ENCODE assay signal across 21 cellular contexts in the genomic region with DNA sequence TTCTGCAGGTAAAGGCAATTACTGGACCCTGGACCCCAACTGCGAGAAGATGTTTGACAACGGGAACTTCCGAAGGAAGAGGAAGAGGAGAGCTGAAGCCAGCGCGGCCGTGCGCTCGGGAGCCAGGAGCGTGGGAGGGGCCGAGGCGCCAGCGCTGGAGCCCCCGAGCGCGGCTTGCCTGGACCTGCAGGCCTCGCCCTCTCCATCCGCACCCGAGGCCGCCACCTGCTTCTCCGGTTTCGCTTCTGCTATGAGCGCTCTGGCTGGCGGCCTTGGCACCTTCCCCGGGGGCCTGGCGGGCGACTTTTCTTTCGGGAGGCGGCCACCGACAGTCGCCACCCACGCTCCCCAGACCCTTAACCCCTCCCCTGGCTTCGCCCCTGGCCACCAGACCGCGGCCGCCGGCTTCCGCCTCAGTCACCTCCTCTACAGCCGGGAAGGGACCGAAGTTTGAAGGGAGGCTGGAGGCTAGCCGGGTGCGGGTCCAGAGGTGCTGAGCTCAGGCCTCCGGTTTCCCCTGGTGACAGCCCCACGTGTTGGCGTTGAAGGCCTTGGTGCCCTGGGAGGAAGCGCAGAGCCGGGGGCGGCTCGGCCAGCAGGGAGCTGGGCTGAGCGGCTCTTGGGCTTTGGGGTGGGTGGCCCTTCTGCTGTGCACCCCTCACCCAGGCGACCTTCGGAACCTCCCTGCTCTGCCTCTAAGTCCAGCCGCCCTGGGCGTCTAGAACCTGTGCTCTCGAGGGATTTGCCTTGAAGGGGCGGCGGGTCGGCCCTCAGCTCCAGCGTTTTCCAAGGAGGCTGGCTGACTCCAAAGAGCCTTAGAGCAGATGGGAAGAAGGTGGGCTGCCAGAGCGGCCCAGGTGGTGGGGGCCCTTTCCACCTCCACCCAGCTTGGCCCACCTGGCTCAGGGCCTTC. TPM values are rescaled to one million over a fixed set of nuclear protein-coding genes. Genes with fewer than 3 reads are reported as not detected.
A peak's percentile ranks its signal among the peaks of the same experiment; 100 is the strongest.
DNase-seq lines count a peak whose midpoint lies in the region; ATAC-seq and TF ChIP-seq lines count a peak whose summit lies in the region.
"Had no signal": no experiment of that assay in that cellular context is flagged by ENCODE, and none has a peak within 500 bp of the region (broad histone marks: within the 10 kb centered on the region; RNA-seq: fewer than 3 reads in every experiment).

No MANE protein-coding gene starts in this region.

- H3K27ac Mint-ChIP-seq in GM23338 = no peak overlapping the region
- no peak overlapping the region for H3K27ac Mint-ChIP-seq in endodermal cell
- no peak overlapping the region for H3K27ac Mint-ChIP-seq in nephron progenitor cell
- no peak overlapping the region for H3K27ac Mint-ChIP-seq in stimulated activated naive CD8-positive, alpha-beta T cell treated with anti-CD3 and anti-CD28 coated beads, Interleukin-15, amount 100 ng/mL, for 72 hours
- H3K27ac Mint-ChIP-seq: effector memory CD8-positive, alpha-beta T cell; T-helper 17 cell had no signal

- H3K9me3 Mint-ChIP-seq in GM23338 (no peaks in the 10 kb centered on the region), endodermal cell (no peaks in the 10 kb centered on the region), nephron progenitor cell (no peaks in the 10 kb centered on the region)
- H3K9me3 Mint-ChIP-seq in stimulated activated naive CD8-positive, alpha-beta T cell treated with anti-CD3 and anti-CD28 coated beads, Interleukin-15, amount 100 ng/mL, for 72 hours = peaks cover 0 to 8% of the 10 kb centered on the region in 2 donors

- DNase-seq in GM23338 (ENCODE audit: low spot score) (peak; percentile 53), NCI-H128 (lab: John Stamatoyannopoulos, UW; ENCODE audit: unreplicated experiment) (peak; percentile 3), endodermal cell (peak; percentile 73), nephron progenitor cell (peak; percentile 57), Ammon's horn (ENCODE audit: low spot score) (no peak)
- no peak for DNase-seq in stimulated activated CD4-positive, alpha-beta T cell treated with anti-CD3 and anti-CD28 coated beads, Interleukin-12 subunit alpha, Interleukin-12 subunit beta, amount 100 ng/mL, for 4 hours
- DNase-seq in stimulated activated naive CD8-positive, alpha-beta T cell treated with anti-CD3 and anti-CD28 coated beads, Interleukin-15, amount 100 ng/mL, for 72 hours = no peak
- DNase-seq: activated CD4-positive, CD25-positive, alpha-beta regulatory T cell treated with anti-CD3 and anti-CD28 coated beads, Interleukin-2, amount 50 U/mL, for 72 hours; activated CD8-positive, alpha-beta memory T cell treated with anti-CD3 and anti-CD28 coated beads, Interleukin-2, amount 50 U/mL, for 4 hours; activated naive CD4-positive, alpha-beta T cell treated with Interleukin-2 at 50 U/mL for 16 hours; effector memory CD8-positive, alpha-beta T cell; MV-4-11; NCI-H446 treated with DMSO at 0.1 percent for 48 hours; T-helper 17 cell had no signal

- H3K9me3 ChIP-seq in endodermal cell (ENCODE audit: control insufficient read depth, low read length) = no peaks in the 10 kb centered on the region
- H3K9me3 ChIP-seq: thoracic aorta had no signal

- peaks cover 25% of the 10 kb centered on the region for H3K4me1 Mint-ChIP-seq in GM23338
- peaks cover 10% of the 10 kb centered on the region for H3K4me1 Mint-ChIP-seq in endodermal cell
- peaks cover 39% of the 10 kb centered on the region for H3K4me1 Mint-ChIP-seq in nephron progenitor cell
- H3K4me1 Mint-ChIP-seq in stimulated activated naive CD8-positive, alpha-beta T cell treated with anti-CD3 and anti-CD28 coated beads, Interleukin-15, amount 100 ng/mL, for 72 hours = no peaks in the 10 kb centered on the region
- H3K4me1 Mint-ChIP-seq: T-helper 17 cell had no signal

- TF ChIP-seq CTCF in GM23338 (conservative IDR thresholded peaks at IDR 0.05; ENCODE audit: low read depth in 2 of 2) (no peak), endodermal cell (conservative IDR thresholded peaks at IDR 0.05) (no peak), nephron progenitor cell (IDR thresholded peaks at IDR 0.05) (no peak)

- H3K36me3 Mint-ChIP-seq in GM23338 (ENCODE audit: low read depth) (no peaks in the 10 kb centered on the region), endodermal cell (ENCODE audit: low read depth) (peaks cover 5% of the 10 kb centered on the region), nephron progenitor cell (ENCODE audit: low read depth) (no peaks in the 10 kb centered on the region)

- H3F3A ChIP-seq in GM23338 (replicated peaks; ENCODE audit: low read depth) = 0 out of 2 replicates have a peak, but pooled peaks cover 2% of the 10 kb centered on the region

- H3K4me3 ChIP-seq in GM23338 = peak overlapping the region; percentile 80
- no peak overlapping the region for H3K4me3 ChIP-seq in endodermal cell (ENCODE audit: low read length)
- H3K4me3 ChIP-seq: BLaER1 treated with 17β-estradiol and CSF1 and Interleukin-3, amounts not matched to agents 10 nM and 100 nM; thoracic aorta had no signal

- WGBS in endodermal cell (ENCODE audit: insufficient coverage in 1 of 2, insufficient read length in 1 of 2), 2 experiments = 32 to 52% methylated on average over 29 to 59 of the region's 59 CpGs

- ATAC-seq in GM23338 = peak; percentile 6
- no peak for ATAC-seq in stimulated activated naive CD8-positive, alpha-beta T cell treated with anti-CD3 and anti-CD28 coated beads, Interleukin-15, amount 100 ng/mL, for 72 hours
- no peak for ATAC-seq in HG03135 (IDR thresholded peaks at IDR 0.05; ENCODE audit: unreplicated experiment)
- ATAC-seq: effector memory CD8-positive, alpha-beta T cell; left lobe of liver; T-helper 17 cell had no signal

- H3K27ac ChIP-seq in GM23338 (ENCODE audit: low read depth) (no peak overlapping the region), endodermal cell (ENCODE audit: low read depth, low read length) (no peak overlapping the region)
- H3K27ac ChIP-seq: BLaER1 treated with 17β-estradiol and CSF1 and Interleukin-3, amounts not matched to agents 10 nM and 100 nM; thoracic aorta had no signal

- no peaks in the 10 kb centered on the region for H4K20me1 ChIP-seq in GM23338 (replicated peaks; ENCODE audit: insufficient read depth)
- H4K20me1 ChIP-seq: BLaER1 treated with 17β-estradiol and CSF1 and Interleukin-3, amounts not matched to agents 10 nM and 100 nM had no signal

- peak overlapping the region; percentile 70 for H3K4me3 Mint-ChIP-seq in GM23338
- peak overlapping the region; percentile 65 for H3K4me3 Mint-ChIP-seq in endodermal cell
- H3K4me3 Mint-ChIP-seq in nephron progenitor cell = peak overlapping the region; percentile 82
- H3K4me3 Mint-ChIP-seq in stimulated activated naive CD8-positive, alpha-beta T cell treated with anti-CD3 and anti-CD28 coated beads, Interleukin-15, amount 100 ng/mL, for 72 hours = no peak overlapping the region
- H3K4me3 Mint-ChIP-seq: effector memory CD8-positive, alpha-beta T cell; T-helper 17 cell had no signal

- no peak overlapping the region for H3K9ac ChIP-seq in endodermal cell (ENCODE audit: extremely low read depth, low read length, poor library complexity, severe bottlenecking)
- H3K9ac ChIP-seq: BLaER1 treated with 17β-estradiol and CSF1 and Interleukin-3, amounts not matched to agents 10 nM and 100 nM had no signal

- H3K27me3 Mint-ChIP-seq in GM23338 (ENCODE audit: insufficient read depth, low read depth, poor library complexity) (peaks cover 70% of the 10 kb centered on the region), endodermal cell (ENCODE audit: insufficient read depth) (peaks cover 90% of the 10 kb centered on the region), nephron progenitor cell (ENCODE audit: low read depth, poor library complexity) (peaks cover 81% of the 10 kb centered on the region)
- peaks cover 47% of the 10 kb centered on the region for H3K27me3 Mint-ChIP-seq in stimulated activated naive CD8-positive, alpha-beta T cell treated with anti-CD3 and anti-CD28 coated beads, Interleukin-15, amount 100 ng/mL, for 72 hours

- peak overlapping the region; percentile 98; the same call in 1 of the 2 replicates for H2AFZ ChIP-seq in GM23338

- H3K27me3 ChIP-seq in GM23338 (ENCODE audit: insufficient read depth) (peaks cover 62% of the 10 kb centered on the region), endodermal cell (ENCODE audit: control insufficient read depth, insufficient read depth, low read length, poor library complexity, severe bottlenecking) (peaks cover 97% of the 10 kb centered on the region)

- H3K4me1 ChIP-seq in GM23338 (ENCODE audit: insufficient read depth) = peaks cover 22% of the 10 kb centered on the region
- H3K4me1 ChIP-seq in endodermal cell (ENCODE audit: control insufficient read depth, insufficient read depth, low read length) = no peaks in the 10 kb centered on the region
- H3K4me1 ChIP-seq: BLaER1 treated with 17β-estradiol and CSF1 and Interleukin-3, amounts not matched to agents 10 nM and 100 nM had no signal

- H3K4me2 ChIP-seq in GM23338 = peak overlapping the region; percentile 95
- H3K4me2 ChIP-seq: BLaER1 treated with 17β-estradiol and CSF1 and Interleukin-3, amounts not matched to agents 10 nM and 100 nM had no signal

- H3K36me3 ChIP-seq in GM23338 (ENCODE audit: insufficient read depth) = no peaks in the 10 kb centered on the region
- no peaks in the 10 kb centered on the region for H3K36me3 ChIP-seq in endodermal cell (ENCODE audit: control insufficient read depth, insufficient read depth, low read length)
- H3K36me3 ChIP-seq: BLaER1 treated with 17β-estradiol and CSF1 and Interleukin-3, amounts not matched to agents 10 nM and 100 nM; thoracic aorta had no signal

- H3K79me2 ChIP-seq in GM23338 (replicated peaks; ENCODE audit: insufficient read depth) = no peaks in the 10 kb centered on the region

- no peaks in the 10 kb centered on the region for H3K9me2 ChIP-seq in GM23338 (ENCODE audit: insufficient read depth)

TF ChIP-seq in GM23338, 12 proteins besides CTCF, POLR2A, EP300 and RAD21:
- no peak for TF ChIP-seq EZH2phosphoT487 (IDR thresholded peaks at IDR 0.05; ENCODE audit: unreplicated experiment)
- TF ChIP-seq EZH2 (IDR thresholded peaks at IDR 0.05; ENCODE audit: low read depth, unreplicated experiment) = peak; percentile 10
TF ChIP-seq in GM23338: peak in this region for 1.

RNA-seq across cellular contexts. Expression of a gene that starts 1.8 kb away (rescaled TPM):
- total RNA-seq in GM23338 (2014; rRNA removed; shearing (Covaris generic)) = 1.1 and 1.3 TPM in 2 replicates
- 0.74 and 1.1 TPM in 2 replicates for polyA plus RNA-seq in GM23338 (2016; fragmentation: Nextera tagmentation; extraction: Ambion mirVana)
- total RNA-seq in endodermal cell = 10 to 100 TPM in 1 of 2 donors, 1 to 10 TPM in 1; 1.0 to 14.8 TPM
- 1.3 TPM for polyA plus RNA-seq in endodermal cell (2013, experiment 1 of 2)
- 1.3 TPM for polyA plus RNA-seq in endodermal cell (2013, experiment 2 of 2)
- total RNA-seq: frontal cortex, HT1080, left lobe of liver, pulmonary artery endothelial cell, T-helper 17 cell had no signal

Comparison
In these comparisons a context has a peak if more than half of its experiments do, and no peak if none do; other contexts are left out.
1. DNase-seq: peak in GM23338 (single experiment), NCI-H128 (single experiment), endodermal cell (single experiment) and nephron progenitor cell (single experiment); none in Ammon's horn (single experiment), stimulated activated CD4-positive, alpha-beta T cell treated with anti-CD3 and anti-CD28 coated beads, Interleukin-12 subunit alpha, Interleukin-12 subunit beta, amount 100 ng/mL, for 4 hours (single experiment) and stimulated activated naive CD8-positive, alpha-beta T cell treated with anti-CD3 and anti-CD28 coated beads, Interleukin-15, amount 100 ng/mL, for 72 hours (0 of 2).
2. H3K4me3 Mint-ChIP-seq: peak in GM23338 (single experiment), endodermal cell (single experiment) and nephron progenitor cell (single experiment); none in stimulated activated naive CD8-positive, alpha-beta T cell treated with anti-CD3 and anti-CD28 coated beads, Interleukin-15, amount 100 ng/mL, for 72 hours (0 of 2).